Comparison of ENCODE assay signal across 9 cellular contexts in the genomic region with DNA sequence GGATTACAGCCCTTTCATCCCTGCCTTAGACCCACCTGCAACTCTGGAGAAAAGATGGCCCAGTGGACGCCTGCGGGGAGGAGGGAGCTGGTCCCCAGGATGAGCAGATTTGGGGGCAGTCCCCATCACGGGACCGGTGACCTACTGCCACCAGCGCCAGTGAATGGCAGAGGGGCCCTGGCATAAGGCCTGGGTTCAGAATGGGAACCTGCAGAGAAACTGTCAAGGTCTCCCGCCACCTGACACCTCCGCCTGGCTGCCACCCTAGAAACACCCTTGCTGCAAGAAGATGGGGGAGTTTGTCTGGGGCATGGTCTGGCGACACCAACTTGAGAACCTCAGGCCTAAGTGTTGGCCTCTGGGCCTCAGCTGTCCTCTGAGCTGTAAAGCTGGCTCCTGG.
DNase-seq lines count a peak whose midpoint lies in the region; ATAC-seq and TF ChIP-seq lines count a peak whose summit lies in the region.
"Had no signal": no experiment of that assay in that cellular context is flagged by ENCODE, and none has a peak within 500 bp of the region (broad histone marks: within the 10 kb centered on the region; RNA-seq: fewer than 3 reads in every experiment).

No MANE protein-coding gene starts in this region.

- H3K27me3 ChIP-seq in GM23338 (ENCODE audit: insufficient read depth): no peaks in the 10 kb centered on the region

- H3K9me3 Mint-ChIP-seq in GM23338: no peaks in the 10 kb centered on the region
- H3K9me3 Mint-ChIP-seq in activated naive CD8-positive, alpha-beta T cell (ENCODE audit: low read depth): no peaks in the 10 kb centered on the region
- no peaks in the 10 kb centered on the region for H3K9me3 Mint-ChIP-seq in activated CD4-positive, alpha-beta memory T cell treated with anti-CD3 and anti-CD28 coated beads for 36 hours

- peaks cover 26% of the 10 kb centered on the region for H3K27me3 Mint-ChIP-seq in GM23338 (ENCODE audit: insufficient read depth, low read depth, poor library complexity)
- no peaks in the 10 kb centered on the region for H3K27me3 Mint-ChIP-seq in activated naive CD8-positive, alpha-beta T cell
- H3K27me3 Mint-ChIP-seq in activated CD4-positive, alpha-beta memory T cell treated with anti-CD3 and anti-CD28 coated beads for 36 hours: no peaks in the 10 kb centered on the region

- peaks cover 84% of the 10 kb centered on the region for H3K79me2 ChIP-seq in GM23338 (replicated peaks; ENCODE audit: insufficient read depth)

- peaks cover 12% of the 10 kb centered on the region for H4K20me1 ChIP-seq in GM23338 (replicated peaks; ENCODE audit: insufficient read depth)

- H3K4me3 ChIP-seq in GM23338 (no peak overlapping the region), skin epidermis (no peak overlapping the region)

- intact Hi-C loops in left ventricle myocardium superior (cut with micrococcal nuclease): no loop called here
- intact Hi-C loops in activated CD4-positive, alpha-beta memory T cell treated with anti-CD3 and anti-CD28 coated beads for 36 hours (cut with micrococcal nuclease): loop anchor here (10.0 kb wide), 1 partner anchor 368 kb away; no protein-coding TSS in a partner anchor

- H3K4me1 Mint-ChIP-seq in GM23338: peaks cover 83% of the 10 kb centered on the region
- peaks cover 81% of the 10 kb centered on the region for H3K4me1 Mint-ChIP-seq in activated naive CD8-positive, alpha-beta T cell (ENCODE audit: low read depth)
- peaks cover 82% of the 10 kb centered on the region for H3K4me1 Mint-ChIP-seq in activated CD4-positive, alpha-beta memory T cell treated with anti-CD3 and anti-CD28 coated beads for 36 hours (ENCODE audit: low read depth)

- peaks cover 15% of the 10 kb centered on the region for H3F3A ChIP-seq in GM23338 (replicated peaks; ENCODE audit: low read depth)

- DNase-seq in GM23338 (ENCODE audit: low spot score) (no peak), left ventricle myocardium superior (peak; percentile 21), NCI-H82 treated with DMSO at 0.1 percent for 48 hours (lab: John Stamatoyannopoulos, UW; ENCODE audit: unreplicated experiment) (no peak), occipital lobe (lab: John Stamatoyannopoulos, UW) (no peak)
- DNase-seq in activated CD4-positive, alpha-beta memory T cell treated with anti-CD3 and anti-CD28 coated beads for 36 hours: no peak
- DNase-seq: activated T-cell treated with anti-CD3 and anti-CD28 coated beads, Interleukin-2, amount 50 U/mL, for 48 hours had no signal

- CTCF ChIA-PET in activated CD4-positive, alpha-beta memory T cell treated with anti-CD3 and anti-CD28 coated beads for 36 hours (lab: Charles Lee): interaction anchor here (3.5 to 7.7 kb wide), 2 partner anchors 18 to 48 kb away, joined by 17 to 60 read pairs; no protein-coding TSS in a partner anchor

- H3K27ac ChIP-seq in GM23338 (ENCODE audit: low read depth): peak overlapping the region; percentile 81; the same call in 1 of the 2 replicates
- peak overlapping the region in 16 of 21 experiments; percentile 14 to 68 (median 41) for H3K27ac ChIP-seq in skin epidermis

- TF ChIP-seq CTCF in GM23338 (conservative IDR thresholded peaks at IDR 0.05; ENCODE audit: low read depth in 2 of 2): no peak

- H2AFZ ChIP-seq in GM23338: no peak overlapping the region

- H3K4me2 ChIP-seq in GM23338: peak overlapping the region; percentile 35; the same call in 1 of the 2 replicates

- H3K4me3 Mint-ChIP-seq in GM23338: no peak overlapping the region
- H3K4me3 Mint-ChIP-seq in activated naive CD8-positive, alpha-beta T cell: peak overlapping the region; percentile 13
- no peak overlapping the region for H3K4me3 Mint-ChIP-seq in activated CD4-positive, alpha-beta memory T cell treated with anti-CD3 and anti-CD28 coated beads for 36 hours

- no peak overlapping the region for H3K27ac Mint-ChIP-seq in GM23338
- H3K27ac Mint-ChIP-seq in activated naive CD8-positive, alpha-beta T cell: peak overlapping the region; percentile 64
- H3K27ac Mint-ChIP-seq in activated CD4-positive, alpha-beta memory T cell treated with anti-CD3 and anti-CD28 coated beads for 36 hours: no peak overlapping the region

- no peaks in the 10 kb centered on the region; the same call in 1 of the 2 replicates for H3K36me3 ChIP-seq in GM23338 (ENCODE audit: insufficient read depth)

- ATAC-seq in GM23338 (no peak), left ventricle myocardium superior (no peak), HG03442 (IDR thresholded peaks at IDR 0.05; ENCODE audit: unreplicated experiment) (no peak)

- POLR2A ChIA-PET in activated CD4-positive, alpha-beta memory T cell treated with anti-CD3 and anti-CD28 coated beads for 36 hours (lab: Charles Lee): interaction anchor here (2.0 kb wide), 1 partner anchor 16 kb away, joined by 8 read pairs; no protein-coding TSS in a partner anchor

- no peaks in the 10 kb centered on the region for H3K9me2 ChIP-seq in GM23338 (ENCODE audit: insufficient read depth)

- H3K4me1 ChIP-seq in GM23338 (ENCODE audit: insufficient read depth): peaks cover 70% of the 10 kb centered on the region

- peaks cover 11% of the 10 kb centered on the region for H3K36me3 Mint-ChIP-seq in GM23338 (ENCODE audit: low read depth)
- peaks cover 9% of the 10 kb centered on the region for H3K36me3 Mint-ChIP-seq in activated naive CD8-positive, alpha-beta T cell
- peaks cover 27% of the 10 kb centered on the region for H3K36me3 Mint-ChIP-seq in activated CD4-positive, alpha-beta memory T cell treated with anti-CD3 and anti-CD28 coated beads for 36 hours

TF ChIP-seq in GM23338, 12 proteins besides CTCF, POLR2A, EP300 and RAD21 (continues in another document):
- TF ChIP-seq JUNB (IDR thresholded peaks at IDR 0.05; ENCODE audit: unreplicated experiment) (no peak), EZH2 (IDR thresholded peaks at IDR 0.05; ENCODE audit: low read depth, unreplicated experiment) (no peak), STAT1 (IDR thresholded peaks at IDR 0.05; ENCODE audit: unreplicated experiment) (no peak), ZNF331 (CRISPR knock-in tag; IDR thresholded peaks at IDR 0.05; ENCODE audit: low read depth) (no peak), NANOG (IDR thresholded peaks at IDR 0.05; ENCODE audit: borderline replicate concordance) (no peak), POLR2AphosphoS5 (IDR thresholded peaks at IDR 0.05; ENCODE audit: low read depth) (no peak), CREB1 (CRISPR knock-in tag; IDR thresholded peaks at IDR 0.05; ENCODE audit: low read depth) (no peak), EZH2phosphoT487 (IDR thresholded peaks at IDR 0.05; ENCODE audit: unreplicated experiment) (no peak), REST (IDR thresholded peaks at IDR 0.05; ENCODE audit: unreplicated experiment) (no peak)
- TF ChIP-seq, protein P1, sequence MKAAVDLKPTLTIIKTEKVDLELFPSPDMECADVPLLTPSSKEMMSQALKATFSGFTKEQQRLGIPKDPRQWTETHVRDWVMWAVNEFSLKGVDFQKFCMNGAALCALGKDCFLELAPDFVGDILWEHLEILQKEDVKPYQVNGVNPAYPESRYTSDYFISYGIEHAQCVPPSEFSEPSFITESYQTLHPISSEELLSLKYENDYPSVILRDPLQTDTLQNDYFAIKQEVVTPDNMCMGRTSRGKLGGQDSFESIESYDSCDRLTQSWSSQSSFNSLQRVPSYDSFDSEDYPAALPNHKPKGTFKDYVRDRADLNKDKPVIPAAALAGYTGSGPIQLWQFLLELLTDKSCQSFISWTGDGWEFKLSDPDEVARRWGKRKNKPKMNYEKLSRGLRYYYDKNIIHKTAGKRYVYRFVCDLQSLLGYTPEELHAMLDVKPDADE (IDR thresholded peaks at IDR 0.05): no peak
